Comparison of ENCODE assay signal across 1 cellular context in the genomic region with DNA sequence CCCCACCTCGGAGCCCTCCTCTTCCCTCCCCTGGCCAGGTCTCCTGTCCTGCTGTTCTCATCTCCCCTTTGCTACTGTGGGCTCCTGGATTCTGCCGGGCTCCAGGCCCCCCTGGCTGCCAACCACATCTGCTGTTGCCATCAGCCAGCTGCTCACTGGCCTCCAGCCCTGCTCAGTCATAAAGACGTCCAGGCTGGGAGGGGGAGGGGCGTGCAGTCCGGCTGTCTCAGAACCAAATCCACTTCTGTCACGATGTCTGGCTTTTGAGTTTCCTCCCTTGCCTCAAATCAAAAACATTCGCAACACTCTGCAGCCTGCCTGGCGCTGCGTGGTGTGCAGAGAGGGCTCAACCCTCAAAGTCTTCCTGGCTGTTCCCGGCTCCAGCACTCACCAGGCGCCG.
TF ChIP-seq lines count a peak whose summit lies in the region.

No MANE protein-coding gene starts in this region.

TF ChIP-seq in IMR-90, 13 proteins besides CTCF, POLR2A, EP300 and RAD21 (continued from another document):
- TF ChIP-seq RCOR1 (IDR thresholded peaks at IDR 0.05; ENCODE audit: insufficient replicate concordance, low read length) (no peak), MAFK (IDR thresholded peaks at IDR 0.05; ENCODE audit: low read depth, low read length) (no peak), RFX5 (IDR thresholded peaks at IDR 0.05; ENCODE audit: low read depth, low read length) (no peak), ELK1 (IDR thresholded peaks at IDR 0.05; ENCODE audit: borderline replicate concordance, low read depth, low read length) (no peak)
TF ChIP-seq in IMR-90: peak in this region for 0.
